Comparison of ENCODE assay signal across 30 cellular contexts in the genomic region with DNA sequence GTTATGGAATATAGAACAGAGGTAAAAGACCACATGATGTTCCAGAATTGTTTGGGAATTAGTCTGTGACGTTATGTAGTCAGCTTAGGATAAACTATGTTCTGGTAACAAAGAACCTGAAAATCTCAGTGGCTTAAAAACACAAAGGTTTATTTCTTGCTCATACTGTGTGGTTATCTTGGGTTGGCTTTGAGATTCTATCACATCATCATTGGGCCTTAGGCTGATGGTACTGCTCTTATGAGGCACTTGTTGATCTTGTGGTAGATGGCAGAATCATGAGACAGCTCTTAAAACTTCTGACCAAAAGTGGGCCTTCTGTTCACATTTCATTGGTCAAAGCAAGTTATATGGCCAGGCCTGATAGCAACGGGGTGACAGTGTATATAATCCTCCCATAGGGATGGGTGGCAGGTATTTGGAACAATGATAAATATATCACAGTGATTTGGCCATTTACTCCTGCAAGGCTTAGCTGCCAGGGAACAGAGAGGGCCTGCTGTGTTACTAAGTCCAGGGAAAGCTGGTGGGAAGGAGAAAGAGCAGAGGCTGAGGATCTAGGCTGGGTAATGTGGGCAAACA. TPM values are rescaled to one million over a fixed set of nuclear protein-coding genes. Genes with fewer than 3 reads are reported as not detected.
DNase-seq lines count a peak whose midpoint lies in the region; ATAC-seq, FAIRE-seq and TF ChIP-seq lines count a peak whose summit lies in the region.
"Had no signal": no experiment of that assay in that cellular context is flagged by ENCODE, and none has a peak within 500 bp of the region (broad histone marks: within the 10 kb centered on the region; RNA-seq: fewer than 3 reads in every experiment).

No MANE protein-coding gene starts in this region.

- peak overlapping the region; percentile 94 for H3K23ac ChIP-seq in trophoblast cell (ENCODE audit: low read length)

- H3K14ac ChIP-seq in trophoblast cell (ENCODE audit: low read length) = no peak overlapping the region

- no peak overlapping the region for H2AK5ac ChIP-seq in trophoblast cell (ENCODE audit: low read length)

- TF ChIP-seq CTCF in HEK293 (tag by site-specific recombination; IDR thresholded peaks at IDR 0.05) = no peak
- TF ChIP-seq CTCF in astrocyte (IDR thresholded peaks at IDR 0.05; ENCODE audit: insufficient read depth, low read depth, low read length) = no peak

- DNase-seq in EL (peak; percentile 20), astrocyte (ENCODE audit: low read depth) (peak; percentile 41), trophoblast cell (no peak), anterior cingulate cortex (lab: John Stamatoyannopoulos, UW) (no peak), nucleus accumbens (lab: John Stamatoyannopoulos, UW) (no peak)
- DNase-seq: activated CD4-positive, alpha-beta T cell treated with anti-CD3 and anti-CD28 coated beads, Interleukin-2, amount 50 U/mL, for 4 hours; activated naive CD8-positive, alpha-beta T cell treated with anti-CD3 and anti-CD28 coated beads for 36 hours; body of pancreas; Calu3; dorsolateral prefrontal cortex; left ventricle myocardium superior; naive thymus-derived CD8-positive, alpha-beta T cell; NCI-H1092; NCI-H187 treated with DMSO at 0.1 percent for 48 hours; NCI-H2171 treated with DMSO at 0.1 percent for 48 hours; NCI-H524 treated with DMSO at 0.1 percent for 48 hours; PC-9; SHP77; stimulated activated CD4-positive, alpha-beta T cell treated with anti-CD3 and anti-CD28 coated beads, Interleukin-2, amount 100 ng/mL, for 24 hours; substantia nigra; SW 1271; T1000; upper lobe of right lung had no signal

- no peak overlapping the region for H3K9ac ChIP-seq in astrocyte (ENCODE audit: low read length)
- no peak overlapping the region for H3K9ac ChIP-seq in trophoblast cell (ENCODE audit: low read length)

- H3K4me3 ChIP-seq in HEK293 (ENCODE audit: low read depth, low read length) (no peak overlapping the region), astrocyte (ENCODE audit: insufficient read depth, low read depth, low read length) (no peak overlapping the region), trophoblast cell (ENCODE audit: low read depth, low read length) (no peak overlapping the region)
- H3K4me3 ChIP-seq: body of pancreas, dorsolateral prefrontal cortex, GM23338, PC-9, upper lobe of right lung had no signal

- H3K9me3 Mint-ChIP-seq in astrocyte (ENCODE audit: unreplicated experiment) = no peaks in the 10 kb centered on the region
- H3K9me3 Mint-ChIP-seq: activated naive CD8-positive, alpha-beta T cell treated with anti-CD3 and anti-CD28 coated beads for 36 hours; activated T-helper 2 cell treated with anti-CD3 and anti-CD28 coated beads, Interferon-gamma antibody, Interleukin-2, Interleukin-4, amounts not matched to agents 10 μg/mL and 5 μg/mL and 100 μg/mL, durations not matched to agents 14 hours and 24 hours and 36 hours; GM23338; naive thymus-derived CD8-positive, alpha-beta T cell had no signal

- H3K79me1 ChIP-seq in trophoblast cell (ENCODE audit: low read length) = no peaks in the 10 kb centered on the region

- H3K36me3 ChIP-seq in HEK293 (ENCODE audit: control insufficient read depth in 2 of 2, insufficient read depth in 1 of 2, low read length in 2 of 2) = peaks cover 4 to 46% of the 10 kb centered on the region in 2 experiments
- H3K36me3 ChIP-seq in astrocyte (ENCODE audit: insufficient read depth, low read length) = peaks cover 4% of the 10 kb centered on the region
- H3K36me3 ChIP-seq in trophoblast cell (ENCODE audit: control insufficient read depth in 1 of 2, insufficient read depth in 2 of 2, low read length in 2 of 2) = peaks cover 3 to 4% of the 10 kb centered on the region in 2 experiments

- H4K91ac ChIP-seq in trophoblast cell (ENCODE audit: low read depth, low read length) = no peak overlapping the region

- H3K18ac ChIP-seq in trophoblast cell (ENCODE audit: low read length) = no peak overlapping the region

- H2AFZ ChIP-seq in astrocyte (ENCODE audit: low read depth, low read length) (no peak overlapping the region), trophoblast cell (ENCODE audit: insufficient read depth, low read length, poor library complexity) (no peak overlapping the region)
- H2AFZ ChIP-seq: GM23338, PC-9 had no signal

- H2BK12ac ChIP-seq in trophoblast cell (ENCODE audit: low read length) = no peak overlapping the region

- no CpG with 5 or more reads among the region's 2 CpGs for WGBS in trophoblast cell (ENCODE audit: extremely low coverage, insufficient coverage, insufficient read length)

- H3K4me2 ChIP-seq in astrocyte (ENCODE audit: low read length) (no peak overlapping the region), trophoblast cell (ENCODE audit: low read length) (no peak overlapping the region)
- H3K4me2 ChIP-seq: GM23338, PC-9 had no signal

- peaks cover 25% of the 10 kb centered on the region for H4K20me1 ChIP-seq in astrocyte (ENCODE audit: insufficient read depth, low read length)

- no peak overlapping the region for H3K4me3 Mint-ChIP-seq in astrocyte (ENCODE audit: unreplicated experiment)
- H3K4me3 Mint-ChIP-seq: activated naive CD8-positive, alpha-beta T cell treated with anti-CD3 and anti-CD28 coated beads for 36 hours; GM23338; naive thymus-derived CD8-positive, alpha-beta T cell had no signal

- no peak overlapping the region for H4K8ac ChIP-seq in trophoblast cell (ENCODE audit: low read depth, low read length)

- POLR2A ChIA-PET in HEK293 (lab: Yijun Ruan, JAX) = interaction anchor here (0.8 to 1.4 kb wide), 2 partner anchors 9 to 50 kb away, joined by 3 to 4 read pairs; partner anchors contain the start of gene FAM83D

- H3K36me3 Mint-ChIP-seq in astrocyte (ENCODE audit: low read depth, unreplicated experiment) = peaks cover 3% of the 10 kb centered on the region

- H3K4me1 ChIP-seq in HEK293 (ENCODE audit: control insufficient read depth, insufficient read depth, low read length) (peaks cover 5% of the 10 kb centered on the region; the same call in 1 of the 2 replicates), astrocyte (ENCODE audit: insufficient read depth, low read length) (peaks cover 6% of the 10 kb centered on the region), trophoblast cell (ENCODE audit: control insufficient read depth in 1 of 2, insufficient read depth in 2 of 2, low read length in 2 of 2) (no peaks in the 10 kb centered on the region)
- H3K4me1 ChIP-seq: body of pancreas, upper lobe of right lung had no signal

- CTCF ChIA-PET in HEK293 (lab: Yijun Ruan, JAX) = no interaction called here

- H3K27me3 ChIP-seq in astrocyte (ENCODE audit: insufficient read depth, low read length) = no peaks in the 10 kb centered on the region
- no peaks in the 10 kb centered on the region for H3K27me3 ChIP-seq in trophoblast cell (ENCODE audit: insufficient read depth, low read length)
- H3K27me3 ChIP-seq: body of pancreas, dorsolateral prefrontal cortex, upper lobe of right lung had no signal

- no peak for FAIRE-seq in astrocyte (lab: Jason Lieb, UNC)
- FAIRE-seq: GM12892, islet of Langerhans had no signal

- ATAC-seq in GM18505 (IDR thresholded peaks at IDR 0.05; ENCODE audit: unreplicated experiment) = no peak
- ATAC-seq: body of pancreas; GM23338; left ventricle myocardium superior; naive thymus-derived CD8-positive, alpha-beta T cell; upper lobe of right lung had no signal

- H3K4me1 Mint-ChIP-seq in astrocyte (ENCODE audit: low read depth, unreplicated experiment) = peaks cover 16% of the 10 kb centered on the region
- H3K4me1 Mint-ChIP-seq: GM23338 had no signal

- H3K9me3 ChIP-seq in HEK293 (ENCODE audit: control insufficient read depth, insufficient read depth, low read depth, low read length) = no peaks in the 10 kb centered on the region
- H3K9me3 ChIP-seq in astrocyte (ENCODE audit: insufficient read depth, low read depth, low read length) = no peaks in the 10 kb centered on the region
- no peaks in the 10 kb centered on the region for H3K9me3 ChIP-seq in trophoblast cell (ENCODE audit: insufficient read depth, low read depth, low read length)
- H3K9me3 ChIP-seq: body of pancreas, upper lobe of right lung had no signal

- TF ChIP-seq POLR2A in GM18505 (IDR thresholded peaks at IDR 0.05; ENCODE audit: borderline replicate concordance, extremely low read depth, insufficient read depth, insufficient read length) = no peak

- no peak overlapping the region for H4K12ac ChIP-seq in trophoblast cell (ENCODE audit: low read depth, low read length)

- H3K27ac ChIP-seq in HEK293 (ENCODE audit: extremely low read depth, low read depth, low read length) = no peak overlapping the region
- no peak overlapping the region for H3K27ac ChIP-seq in astrocyte (ENCODE audit: low read depth, low read length)
- no peak overlapping the region for H3K27ac ChIP-seq in trophoblast cell (ENCODE audit: low read depth, low read length)
- H3K27ac ChIP-seq: body of pancreas, C4-2B, dorsolateral prefrontal cortex, PC-9, upper lobe of right lung had no signal

- H3K79me2 ChIP-seq in astrocyte (ENCODE audit: insufficient read depth, low read length) (peaks cover 20% of the 10 kb centered on the region), trophoblast cell (ENCODE audit: control insufficient read depth, insufficient read depth, low read length, poor library complexity) (no peaks in the 10 kb centered on the region)

- no peaks in the 10 kb centered on the region for H3K27me3 Mint-ChIP-seq in astrocyte (ENCODE audit: low read depth, unreplicated experiment)
- H3K27me3 Mint-ChIP-seq: activated naive CD8-positive, alpha-beta T cell treated with anti-CD3 and anti-CD28 coated beads for 36 hours had no signal

- H3K4ac ChIP-seq in trophoblast cell (ENCODE audit: low read depth, low read length) = no peak overlapping the region

- no peak overlapping the region for H2BK120ac ChIP-seq in trophoblast cell (ENCODE audit: insufficient read depth, low read length, poor library complexity)

- H2BK5ac ChIP-seq in trophoblast cell (ENCODE audit: low read depth, low read length, poor library complexity) = no peak overlapping the region

- H3K27ac Mint-ChIP-seq in astrocyte (ENCODE audit: unreplicated experiment) = no peak overlapping the region
- H3K27ac Mint-ChIP-seq: activated naive CD8-positive, alpha-beta T cell treated with anti-CD3 and anti-CD28 coated beads for 36 hours; GM23338; naive thymus-derived CD8-positive, alpha-beta T cell had no signal

TF ChIP-seq in HEK293, 187 proteins besides CTCF, POLR2A, EP300 and RAD21 (continues in another document):
- TF ChIP-seq ZNF704 (tag by site-specific recombination; IDR thresholded peaks at IDR 0.05) (no peak), ZNF600 (tag by site-specific recombination; IDR thresholded peaks at IDR 0.05) (peak; percentile 85), SETDB1 (IDR thresholded peaks at IDR 0.05; ENCODE audit: insufficient read length, low read length) (no peak)

RNA-seq across cellular contexts. Expression of gene DHX35, which starts 13.5 kb away (rescaled TPM):
- total RNA-seq in astrocyte = 7.8 TPM in 2 replicates
- 4.1 and 5.0 TPM in 2 replicates for polyA plus RNA-seq in trophoblast cell (2013)

RNA-seq across cellular contexts. Expression of gene FAM83D, which starts 49.4 kb away (rescaled TPM):
- total RNA-seq in astrocyte = 2.1 and 3.3 TPM in 2 replicates
- 63.6 and 64.0 TPM in 2 replicates for polyA plus RNA-seq in trophoblast cell (2013)

Comparison
In these comparisons a context has a peak if more than half of its experiments do, and no peak if none do; other contexts are left out.
1. DNase-seq: peak in EL (single experiment) and astrocyte (single experiment); none in trophoblast cell (0 of 2), anterior cingulate cortex (0 of 58) and nucleus accumbens (0 of 56).